ENCODE assay signal across 9 cellular contexts in the genomic region with DNA sequence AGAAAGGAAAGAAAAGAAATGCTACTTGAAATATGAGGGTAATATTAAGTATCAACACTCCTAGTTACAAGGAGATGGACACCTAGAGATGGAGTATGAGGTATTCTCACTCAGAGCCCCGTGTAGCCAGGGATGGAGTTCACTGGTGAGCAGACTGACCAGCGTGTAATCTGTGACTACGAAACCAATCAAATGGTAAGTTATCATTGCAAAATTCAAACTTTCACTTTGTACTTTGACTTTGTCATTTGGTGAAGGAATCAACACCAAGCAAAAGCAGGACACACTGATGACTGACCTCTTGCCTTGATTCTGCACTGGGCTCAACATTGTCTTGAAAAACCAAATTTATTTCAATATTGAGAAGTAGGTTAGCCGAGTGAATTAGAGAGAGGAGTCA. TPM values are rescaled to one million over a fixed set of nuclear protein-coding genes. Genes with fewer than 3 reads are reported as not detected.
"Had no signal": no experiment of that assay in that cellular context is flagged by ENCODE, and none has a peak within 500 bp of the region (broad histone marks: within the 10 kb centered on the region; RNA-seq: fewer than 3 reads in every experiment).

No MANE protein-coding gene starts in this region.

- ATAC-seq: GM23338, HCT116, K562 had no signal

- H3K36me3 ChIP-seq: HAP-1 had no signal

- H3K9me3 Mint-ChIP-seq: GM23338 had no signal

- H3K4me3 Mint-ChIP-seq: GM23338, HFFc6 had no signal

- H3K4me1 ChIP-seq: HAP-1 had no signal

- H3K4me3 ChIP-seq: GM23338, HAP-1, K562 had no signal

- H3K9me3 ChIP-seq: HAP-1 had no signal

- H3K4me2 ChIP-seq: GM23338 had no signal

- H3K27ac Mint-ChIP-seq: GM23338, HFFc6 had no signal

- DNase-seq: HFFc6, IMR-90, KG1 had no signal

- FAIRE-seq: H1, H54, K562 had no signal

RNA-seq across cellular contexts. Expression of gene DCDC2, which starts 51.8 kb away (rescaled TPM):
- total RNA-seq: HFFc6, IMR-90 had no signal
- polyA plus RNA-seq: IMR-90, K562 had no signal
